ENCODE assay signal across 22 cellular contexts in genomic region chr14:90666571-90666970, GRCh38.
"Had no signal": no experiment of that assay in that cellular context is flagged by ENCODE, and none has a peak within 500 bp of the region (broad histone marks: within the 10 kb centered on the region; RNA-seq: fewer than 3 reads in every experiment).

No MANE protein-coding gene starts in this region.

- ATAC-seq: activated CD4-positive, alpha-beta T cell treated with anti-CD3 and anti-CD28 coated beads for 36 hours; naive thymus-derived CD8-positive, alpha-beta T cell; sciatic nerve; T-cell; upper lobe of right lung had no signal

- H3K27me3 Mint-ChIP-seq: activated B cell treated with CpG ODN at 0.5 μM for 24 hours; activated CD4-positive, alpha-beta T cell treated with anti-CD3 and anti-CD28 coated beads for 36 hours; activated naive CD8-positive, alpha-beta T cell treated with anti-CD3 and anti-CD28 coated beads for 36 hours; naive thymus-derived CD8-positive, alpha-beta T cell; T-cell had no signal

- FAIRE-seq: TTC549 had no signal

- H3K9me3 ChIP-seq: esophagus squamous epithelium, thoracic aorta, upper lobe of right lung had no signal

- H3K4me3 ChIP-seq: cardiac muscle cell, esophagus squamous epithelium, left ventricle myocardium inferior, neural progenitor cell, thoracic aorta, upper lobe of right lung had no signal

- H3K9me3 Mint-ChIP-seq: immature natural killer cell had no signal

- H3K4me1 Mint-ChIP-seq: activated CD4-positive, alpha-beta T cell treated with anti-CD3 and anti-CD28 coated beads for 36 hours had no signal

- DNase-seq: activated B cell treated with CpG ODN at 0.5 μM for 24 hours; activated CD4-positive, alpha-beta T cell treated with anti-CD3 and anti-CD28 coated beads for 36 hours; activated CD4-positive, alpha-beta T cell treated with anti-CD3 and anti-CD28 coated beads, Interleukin-2, amount 50 U/mL, for 48 hours; activated naive CD4-positive, alpha-beta T cell treated with Interleukin-2 at 50 U/mL for 16 hours; activated naive CD8-positive, alpha-beta T cell treated with anti-CD3 and anti-CD28 coated beads for 36 hours; activated T-cell treated with anti-CD3 and anti-CD28 coated beads, Interleukin-2, amount 50 U/mL, for 48 hours; dermis blood vessel endothelial cell; effector memory CD4-positive, alpha-beta T cell; esophagus squamous epithelium; immature natural killer cell; left ventricle myocardium inferior; naive thymus-derived CD8-positive, alpha-beta T cell; posterior cingulate gyrus; stimulated activated CD4-positive, alpha-beta T cell treated with anti-CD3 and anti-CD28 coated beads, Interleukin-4, amount 100 ng/mL, for 1 hour; stimulated activated naive CD4-positive, alpha-beta T cell; T-cell; upper lobe of right lung had no signal

- H3K27ac Mint-ChIP-seq: activated B cell treated with CpG ODN at 0.5 μM for 24 hours; activated CD4-positive, alpha-beta T cell treated with anti-CD3 and anti-CD28 coated beads for 36 hours; activated naive CD8-positive, alpha-beta T cell treated with anti-CD3 and anti-CD28 coated beads for 36 hours; immature natural killer cell; naive thymus-derived CD8-positive, alpha-beta T cell; neural progenitor cell; T-cell had no signal

- H3K4me3 Mint-ChIP-seq: activated B cell treated with CpG ODN at 0.5 μM for 24 hours; activated CD4-positive, alpha-beta T cell treated with anti-CD3 and anti-CD28 coated beads for 36 hours; activated naive CD8-positive, alpha-beta T cell treated with anti-CD3 and anti-CD28 coated beads for 36 hours; immature natural killer cell; naive thymus-derived CD8-positive, alpha-beta T cell; neural progenitor cell; T-cell had no signal

- H3K36me3 ChIP-seq: cardiac muscle cell, neural progenitor cell, thoracic aorta, upper lobe of right lung had no signal
